ENCODE assay signal across 8 cellular contexts in genomic region chr15:38453971-38454686, GRCh38.
DNase-seq lines count a peak whose midpoint lies in the region; ATAC-seq and TF ChIP-seq lines count a peak whose summit lies in the region.

Gene FAM98B (plus strand): TSS chr15:38454127. CDS start chr15:38454162, 35 bp downstream.

- H3K9me3 ChIP-seq in OCI-LY1 (ENCODE audit: low read length), result no peaks in the 10 kb centered on the region

- peaks cover 4% of the 10 kb centered on the region for H3K36me3 ChIP-seq in OCI-LY1 (ENCODE audit: insufficient read depth, low read length)

- H2AFZ ChIP-seq in OCI-LY1 (ENCODE audit: low read length), result peak within 1 kb of the TSS; percentile 96

- H3K4me2 ChIP-seq in OCI-LY1 (ENCODE audit: low read length), result peak within 1 kb of the TSS; percentile 99

- peak within 1 kb of the TSS; percentile 93 for H3K9ac ChIP-seq in OCI-LY1 (ENCODE audit: low read length)

- H3K4me3 ChIP-seq in OCI-LY1 (ENCODE audit: low read depth, low read length, poor library complexity, severe bottlenecking), result peak within 1 kb of the TSS; percentile 90

- peak; percentile 88 for ATAC-seq in GM21381 (IDR thresholded peaks at IDR 0.05; ENCODE audit: unreplicated experiment)

- peaks cover 46% of the 10 kb centered on the region for H3K79me2 ChIP-seq in OCI-LY1 (ENCODE audit: insufficient read depth, low read length)

- peak within 1 kb of the TSS; percentile 65 for H3K27ac ChIP-seq in OCI-LY1 (ENCODE audit: low read depth, low read length, poor library complexity, severe bottlenecking)

- H3K9me2 ChIP-seq in OCI-LY1 (ENCODE audit: low read depth, low read length), result no peaks in the 10 kb centered on the region

- H3K4me1 ChIP-seq in OCI-LY1 (ENCODE audit: insufficient read depth, low read length, severe bottlenecking), result peaks cover 24% of the 10 kb centered on the region

- DNase-seq in D341Med (ENCODE audit: low spot score) (peak; percentile 86), HUDEP-2 (lab: John Stamatoyannopoulos, UW; ENCODE audit: unreplicated experiment in 76 of 76) (peak in 74 of 76 experiments; percentile 9 to 90 (median 77)), activated T-cell treated with anti-CD3 and anti-CD28 coated beads for 1 hour (ENCODE audit: low read depth) (peak; percentile 82), epidermal melanocyte (ENCODE audit: insufficient read length, low spot score) (peak; percentile 85), middle frontal gyrus (ENCODE audit: extremely low spot score, low spot score) (peak; percentile 86)
- peak; percentile 86 to 89 for DNase-seq in stimulated activated CD8-positive, alpha-beta memory T cell treated with anti-CD3 and anti-CD28 coated beads, Interleukin-2, amount 100 ng/mL, for 48 hours (ENCODE audit: low read depth in 2 of 2)

- H4K20me1 ChIP-seq in OCI-LY1 (ENCODE audit: insufficient read depth, low read length), result no peaks in the 10 kb centered on the region

- TF ChIP-seq CTCF in OCI-LY1 (IDR thresholded peaks at IDR 0.05; ENCODE audit: low read length), result no peak; the same call in 1 of the 2 replicates

- H3K27me3 ChIP-seq in OCI-LY1 (ENCODE audit: insufficient read depth, low read length), result no peaks in the 10 kb centered on the region

- H3F3A ChIP-seq in OCI-LY1 (ENCODE audit: insufficient read depth, low read length), result no peaks in the 10 kb centered on the region

Comparison
In these comparisons a context has a peak if more than half of its experiments do, and no peak if none do; other contexts are left out.
1. Peak in every context shown above with its lines: DNase-seq, ATAC-seq, H3K4me3 ChIP-seq and H3K27ac ChIP-seq.